ENCODE assay signal across 19 cellular contexts in the genomic region with DNA sequence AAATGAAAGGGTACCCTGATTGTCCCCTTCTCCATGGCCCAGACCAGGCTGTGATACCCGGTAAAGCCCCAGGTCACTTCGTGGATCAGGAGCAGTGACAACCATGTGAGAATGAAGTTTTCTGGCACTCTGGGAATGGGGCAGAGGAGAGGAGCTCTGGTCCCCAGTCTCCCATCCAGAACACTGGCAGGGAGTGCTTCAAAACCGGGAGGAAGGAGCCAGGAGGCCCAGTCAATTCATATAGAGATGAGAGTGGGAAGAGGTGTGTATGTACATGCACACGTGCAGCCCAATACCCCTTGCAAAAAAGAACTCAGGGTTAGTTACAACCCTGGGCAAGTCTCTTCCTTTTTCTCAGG.
"Had no signal": no experiment of that assay in that cellular context is flagged by ENCODE, and none has a peak within 500 bp of the region (broad histone marks: within the 10 kb centered on the region; RNA-seq: fewer than 3 reads in every experiment).

No MANE protein-coding gene starts in this region.

- H3K27ac ChIP-seq: gastroesophageal sphincter, heart right ventricle, pancreas, testis, upper lobe of left lung had no signal

- H3K36me3 ChIP-seq: gastroesophageal sphincter, heart right ventricle, pancreas, right lobe of liver, upper lobe of left lung had no signal

- H3K27me3 Mint-ChIP-seq: activated CD4-positive, alpha-beta T cell treated with anti-CD3 and anti-CD28 coated beads, Interleukin-2, amount 10 ng/mL, durations not matched to agents 7 days and 5 days; activated naive CD8-positive, alpha-beta T cell; stimulated activated memory B cell treated with anti-CD40 and anti-IgM and Interleukin-4, amounts not matched to agents 10 μg/mL and 1 μg/mL and 100 μg/mL, for 72 hours had no signal

- FAIRE-seq: bronchial epithelial cell, pancreas had no signal

- H3K4me3 ChIP-seq: gastroesophageal sphincter, heart right ventricle, pancreas, right lobe of liver, testis, upper lobe of left lung had no signal

- ATAC-seq: activated CD4-positive, CD25-positive, alpha-beta regulatory T cell treated with anti-CD3 and anti-CD28 coated beads, Interleukin-2, amount 50 U/mL, for 24 hours; activated CD8-positive, alpha-beta T cell treated with anti-CD3 and anti-CD28 coated beads, Interleukin-2, amount 10 ng/mL, durations not matched to agents 7 days and 5 days; activated T-cell treated with anti-CD3 and anti-CD28 coated beads, Interleukin-2, amount 50 U/mL, for 4 hours; gastroesophageal sphincter; heart right ventricle; naive thymus-derived CD8-positive, alpha-beta T cell; pancreas; right lobe of liver; stimulated activated memory B cell treated with anti-CD40 and anti-IgM and Interleukin-4, amounts not matched to agents 10 μg/mL and 1 μg/mL and 100 μg/mL, for 72 hours had no signal

- DNase-seq: activated CD4-positive, alpha-beta T cell treated with anti-CD3 and anti-CD28 coated beads, Interleukin-2, amount 10 ng/mL, durations not matched to agents 7 days and 5 days; activated CD8-positive, alpha-beta memory T cell treated with anti-CD3 and anti-CD28 coated beads, Interleukin-2, amount 50 U/mL, for 4 hours; activated CD8-positive, alpha-beta T cell treated with anti-CD3 and anti-CD28 coated beads, Interleukin-2, amount 10 ng/mL, durations not matched to agents 7 days and 5 days; activated T-cell treated with anti-CD3 and anti-CD28 coated beads, Interleukin-2, amount 50 U/mL, for 4 hours; cerebellar nuclear complex; cortex of kidney; heart right ventricle; mesenchymal stem cell; pancreas; right lobe of liver; stimulated activated CD4-positive, alpha-beta T cell treated with anti-CD3 and anti-CD28 coated beads, Interleukin-4, amount 100 ng/mL, for 4 hours; testis had no signal

- H3K4me1 Mint-ChIP-seq: activated CD4-positive, alpha-beta T cell treated with anti-CD3 and anti-CD28 coated beads, Interleukin-2, amount 10 ng/mL, durations not matched to agents 7 days and 5 days; naive thymus-derived CD8-positive, alpha-beta T cell had no signal

- H3K27ac Mint-ChIP-seq: activated CD4-positive, alpha-beta T cell treated with anti-CD3 and anti-CD28 coated beads, Interleukin-2, amount 10 ng/mL, durations not matched to agents 7 days and 5 days; activated CD8-positive, alpha-beta T cell treated with anti-CD3 and anti-CD28 coated beads, Interleukin-2, amount 10 ng/mL, durations not matched to agents 7 days and 5 days; activated naive CD8-positive, alpha-beta T cell; naive thymus-derived CD8-positive, alpha-beta T cell had no signal

- H3K36me3 Mint-ChIP-seq: activated naive CD8-positive, alpha-beta T cell; naive thymus-derived CD8-positive, alpha-beta T cell; stimulated activated memory B cell treated with anti-CD40 and anti-IgM and Interleukin-4, amounts not matched to agents 10 μg/mL and 1 μg/mL and 100 μg/mL, for 72 hours had no signal

- H3K4me3 Mint-ChIP-seq: activated CD4-positive, alpha-beta T cell treated with anti-CD3 and anti-CD28 coated beads, Interleukin-2, amount 10 ng/mL, durations not matched to agents 7 days and 5 days; activated CD8-positive, alpha-beta T cell treated with anti-CD3 and anti-CD28 coated beads, Interleukin-2, amount 10 ng/mL, durations not matched to agents 7 days and 5 days; activated naive CD8-positive, alpha-beta T cell; activated T-cell treated with anti-CD3 and anti-CD28 coated beads, Interleukin-2, amount 50 U/mL, for 4 hours; naive thymus-derived CD8-positive, alpha-beta T cell; stimulated activated memory B cell treated with anti-CD40 and anti-IgM and Interleukin-4, amounts not matched to agents 10 μg/mL and 1 μg/mL and 100 μg/mL, for 72 hours had no signal

- H3K9me3 ChIP-seq: gastroesophageal sphincter, heart right ventricle, pancreas, right lobe of liver, testis, upper lobe of left lung had no signal

- H3K27me3 ChIP-seq: gastroesophageal sphincter, pancreas, right lobe of liver, testis, upper lobe of left lung had no signal

- H3K9me3 Mint-ChIP-seq: activated CD4-positive, alpha-beta T cell treated with anti-CD3 and anti-CD28 coated beads, Interleukin-2, amount 10 ng/mL, durations not matched to agents 7 days and 5 days; activated T-cell treated with anti-CD3 and anti-CD28 coated beads, Interleukin-2, amount 50 U/mL, for 4 hours; naive thymus-derived CD8-positive, alpha-beta T cell; stimulated activated memory B cell treated with anti-CD40 and anti-IgM and Interleukin-4, amounts not matched to agents 10 μg/mL and 1 μg/mL and 100 μg/mL, for 72 hours had no signal
